In genomic region chr10:125783957-125784356, GRCh38 we compare ENCODE assay signal across 11 cellular contexts.
DNase-seq lines count a peak whose midpoint lies in the region; ATAC-seq and TF ChIP-seq lines count a peak whose summit lies in the region.
"Had no signal": no experiment of that assay in that cellular context is flagged by ENCODE, and none has a peak within 500 bp of the region (broad histone marks: within the 10 kb centered on the region; RNA-seq: fewer than 3 reads in every experiment).

No MANE protein-coding gene starts in this region.

- TF ChIP-seq POLR2A in GM18951 (IDR thresholded peaks at IDR 0.05; ENCODE audit: extremely low read depth, insufficient read depth, insufficient read length) = peak; percentile 14

- intact Hi-C loops in head of caudate nucleus (cut with DNase I) = no loop called here

- DNase-seq in ecto neural progenitor cell (ENCODE audit: low spot score) = peak; percentile 7
- DNase-seq in NCI-H69 (lab: John Stamatoyannopoulos, UW) = no peak
- no peak for DNase-seq in glomerular visceral epithelial cell (ENCODE audit: extremely low spot score)
- DNase-seq in NCI-H1436 (lab: John Stamatoyannopoulos, UW) = no peak
- DNase-seq in head of caudate nucleus = no peak
- DNase-seq: activated CD4-positive, alpha-beta T cell treated with anti-CD3 and anti-CD28 coated beads for 48 hours; DMS53; stimulated activated CD4-positive, alpha-beta T cell treated with anti-CD3 and anti-CD28 coated beads, Interleukin-1b, Interleukin-23, amount 100 ng/mL, for 48 hours had no signal

- in situ Hi-C loops in GM18951 (cut with MboI; ENCODE audit: low sequenced_read_pairs, unreplicated experiment) = no loop called here

- ATAC-seq in GM21717 (IDR thresholded peaks at IDR 0.05; ENCODE audit: unreplicated experiment) (peak; percentile 86), HG03175 (IDR thresholded peaks at IDR 0.05; ENCODE audit: unreplicated experiment) (peak; percentile 72)
